Comparison of ENCODE assay signal across 12 cellular contexts in the genomic region with DNA sequence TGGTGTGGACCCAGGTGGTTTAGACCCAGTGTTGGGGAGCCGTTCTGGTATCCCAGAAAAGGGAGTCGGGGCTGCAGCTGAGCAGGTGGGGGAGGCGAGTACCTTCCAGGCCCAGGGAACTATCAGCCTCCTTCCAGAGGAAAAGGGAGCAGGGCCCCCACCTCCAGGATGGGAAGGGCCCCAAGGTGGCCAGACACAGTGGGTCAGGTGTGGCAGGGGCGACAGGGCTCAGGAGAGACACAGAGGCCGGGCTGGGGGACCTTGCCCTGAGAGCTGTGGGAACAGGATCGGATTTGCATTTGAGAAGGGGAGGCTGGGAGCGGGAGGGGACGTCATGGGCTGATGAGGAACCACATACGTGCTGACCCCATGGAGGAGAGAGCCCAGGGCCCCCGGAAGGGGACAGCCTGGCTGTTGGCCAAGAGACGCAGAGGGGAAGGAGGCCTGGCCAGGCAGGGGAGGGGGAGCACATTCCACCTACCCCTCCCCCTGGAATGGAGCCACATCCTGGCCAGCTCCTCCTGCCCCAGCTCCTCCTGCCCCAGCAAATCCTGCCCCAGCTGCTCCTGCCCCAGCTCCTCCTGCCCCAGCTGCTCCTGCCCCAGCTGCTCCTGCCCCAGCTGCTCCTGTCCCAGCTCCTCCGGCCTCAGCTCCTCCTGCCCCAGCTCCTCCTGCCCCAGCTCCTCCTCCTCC. TPM values are rescaled to one million over a fixed set of nuclear protein-coding genes. Genes with fewer than 3 reads are reported as not detected.
DNase-seq lines count a peak whose midpoint lies in the region; ATAC-seq and TF ChIP-seq lines count a peak whose summit lies in the region.
"Had no signal": no experiment of that assay in that cellular context is flagged by ENCODE, and none has a peak within 500 bp of the region (broad histone marks: within the 10 kb centered on the region; RNA-seq: fewer than 3 reads in every experiment).

No MANE protein-coding gene starts in this region.

- peaks cover 4% of the 10 kb centered on the region for H3K79me2 ChIP-seq in trophoblast cell (ENCODE audit: control insufficient read depth, insufficient read depth, low read length, poor library complexity)

- no peak overlapping the region for H3K9ac ChIP-seq in trophoblast cell (ENCODE audit: low read length)

- TF ChIP-seq CTCF in HEK293 (tag by site-specific recombination; IDR thresholded peaks at IDR 0.05) (no peak), fibroblast of pulmonary artery (IDR thresholded peaks at IDR 0.05; ENCODE audit: low read length, missing control alignments) (no peak)

- CTCF ChIA-PET in HEK293 (lab: Yijun Ruan, JAX): interaction anchor here (1.1 kb wide), 1 partner anchor 14 kb away, joined by 4 read pairs; no protein-coding TSS in a partner anchor

- H3K27me3 ChIP-seq in trophoblast cell (ENCODE audit: insufficient read depth, low read length): no peaks in the 10 kb centered on the region
- H3K27me3 ChIP-seq: dorsolateral prefrontal cortex, gastrocnemius medialis, testis had no signal

- H3K4me3 ChIP-seq in HEK293 (ENCODE audit: low read depth, low read length) (no peak overlapping the region), fibroblast of pulmonary artery (replicated peaks; ENCODE audit: low read depth, low read length) (no peak overlapping the region), trophoblast cell (ENCODE audit: low read depth, low read length) (no peak overlapping the region)
- H3K4me3 ChIP-seq: dorsolateral prefrontal cortex, gastrocnemius medialis, testis had no signal

- H3K23ac ChIP-seq in trophoblast cell (ENCODE audit: low read length): no peak overlapping the region

- H3K14ac ChIP-seq in trophoblast cell (ENCODE audit: low read length): no peak overlapping the region

- H3K9me3 ChIP-seq in HEK293 (ENCODE audit: control insufficient read depth, insufficient read depth, low read depth, low read length) (no peaks in the 10 kb centered on the region), trophoblast cell (ENCODE audit: insufficient read depth, low read depth, low read length) (peaks cover 3% of the 10 kb centered on the region)
- H3K9me3 ChIP-seq: gastrocnemius medialis, testis had no signal

- H2AFZ ChIP-seq in trophoblast cell (ENCODE audit: insufficient read depth, low read length, poor library complexity): peak overlapping the region; percentile 58

- no peaks in the 10 kb centered on the region for H3K36me3 ChIP-seq in HEK293 (ENCODE audit: control insufficient read depth in 2 of 2, insufficient read depth in 1 of 2, low read length in 2 of 2)
- H3K36me3 ChIP-seq in trophoblast cell (ENCODE audit: control insufficient read depth in 1 of 2, insufficient read depth in 2 of 2, low read length in 2 of 2): no peaks in the 10 kb centered on the region
- H3K36me3 ChIP-seq: gastrocnemius medialis had no signal

- H4K8ac ChIP-seq in trophoblast cell (ENCODE audit: low read depth, low read length): peak overlapping the region; percentile 56

- DNase-seq in NCI-H82 treated with DMSO at 0.1 percent for 48 hours (lab: John Stamatoyannopoulos, UW; ENCODE audit: unreplicated experiment) (peak; percentile 68), fibroblast of pulmonary artery (ENCODE audit: low read depth) (peak; percentile 60), trophoblast cell (no peak), T-helper 9 cell (no peak), NCI-H146 (lab: John Stamatoyannopoulos, UW) (no peak)
- DNase-seq: activated B cell treated with CpG ODN at 0.5 μM for 24 hours, gastrocnemius medialis, NCI-H510A treated with DMSO at 0.1 percent for 48 hours, testis had no signal

- peaks cover 9% of the 10 kb centered on the region for H3K79me1 ChIP-seq in trophoblast cell (ENCODE audit: low read length)

- H3K18ac ChIP-seq in trophoblast cell (ENCODE audit: low read length): no peak overlapping the region

- POLR2A ChIA-PET in HEK293 (lab: Yijun Ruan, JAX): interaction anchor here (0.6 to 2.3 kb wide), 2 partner anchors 9 to 11 kb away, joined by 4 to 11 read pairs; a partner anchor contains a TSS

- H3K27ac ChIP-seq in HEK293 (ENCODE audit: extremely low read depth, low read depth, low read length) (no peak overlapping the region), trophoblast cell (ENCODE audit: low read depth, low read length) (no peak overlapping the region)
- H3K27ac ChIP-seq: gastrocnemius medialis, testis had no signal

- no peak overlapping the region for H3K4ac ChIP-seq in trophoblast cell (ENCODE audit: low read depth, low read length)

- H3K4me1 ChIP-seq in HEK293 (ENCODE audit: control insufficient read depth, insufficient read depth, low read length): no peaks in the 10 kb centered on the region
- H3K4me1 ChIP-seq in trophoblast cell (ENCODE audit: control insufficient read depth in 1 of 2, insufficient read depth in 2 of 2, low read length in 2 of 2): peaks cover 10 to 22% of the 10 kb centered on the region in 2 experiments

- peak overlapping the region; percentile 82 for H4K91ac ChIP-seq in trophoblast cell (ENCODE audit: low read depth, low read length)

- peak overlapping the region; percentile 24 for H4K12ac ChIP-seq in trophoblast cell (ENCODE audit: low read depth, low read length)

- no peak overlapping the region for H3K4me2 ChIP-seq in trophoblast cell (ENCODE audit: low read length)

- H2BK12ac ChIP-seq in trophoblast cell (ENCODE audit: low read length): peak overlapping the region; percentile 48

- ATAC-seq in GM19324 (IDR thresholded peaks at IDR 0.05; ENCODE audit: low FRiP score, unreplicated experiment): no peak
- ATAC-seq: gastrocnemius medialis had no signal

- H2BK120ac ChIP-seq in trophoblast cell (ENCODE audit: insufficient read depth, low read length, poor library complexity): peak overlapping the region; percentile 0

- no peak overlapping the region for H2AK5ac ChIP-seq in trophoblast cell (ENCODE audit: low read length)

- WGBS in trophoblast cell (ENCODE audit: extremely low coverage, insufficient coverage, insufficient read length): no CpG with 5 or more reads among the region's 12 CpGs

- no peak overlapping the region for H2BK5ac ChIP-seq in trophoblast cell (ENCODE audit: low read depth, low read length, poor library complexity)

TF ChIP-seq in HEK293, 187 proteins besides CTCF, POLR2A, EP300 and RAD21 (continues in another document):
- peak; percentile 98 for TF ChIP-seq ZNF394 (tag by site-specific recombination; IDR thresholded peaks at IDR 0.05; ENCODE audit: borderline replicate concordance)
- TF ChIP-seq ZIC2 (tag by site-specific recombination; IDR thresholded peaks at IDR 0.05): peak; percentile 40
- TF ChIP-seq, protein P1, sequence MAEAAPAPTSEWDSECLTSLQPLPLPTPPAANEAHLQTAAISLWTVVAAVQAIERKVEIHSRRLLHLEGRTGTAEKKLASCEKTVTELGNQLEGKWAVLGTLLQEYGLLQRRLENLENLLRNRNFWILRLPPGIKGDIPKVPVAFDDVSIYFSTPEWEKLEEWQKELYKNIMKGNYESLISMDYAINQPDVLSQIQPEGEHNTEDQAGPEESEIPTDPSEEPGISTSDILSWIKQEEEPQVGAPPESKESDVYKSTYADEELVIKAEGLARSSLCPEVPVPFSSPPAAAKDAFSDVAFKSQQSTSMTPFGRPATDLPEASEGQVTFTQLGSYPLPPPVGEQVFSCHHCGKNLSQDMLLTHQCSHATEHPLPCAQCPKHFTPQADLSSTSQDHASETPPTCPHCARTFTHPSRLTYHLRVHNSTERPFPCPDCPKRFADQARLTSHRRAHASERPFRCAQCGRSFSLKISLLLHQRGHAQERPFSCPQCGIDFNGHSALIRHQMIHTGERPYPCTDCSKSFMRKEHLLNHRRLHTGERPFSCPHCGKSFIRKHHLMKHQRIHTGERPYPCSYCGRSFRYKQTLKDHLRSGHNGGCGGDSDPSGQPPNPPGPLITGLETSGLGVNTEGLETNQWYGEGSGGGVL (tag by site-specific recombination; IDR thresholded peaks at IDR 0.05): peak; percentile 60
- TF ChIP-seq ZNF76 (tag by site-specific recombination; IDR thresholded peaks at IDR 0.05; ENCODE audit: borderline replicate concordance, low read depth): no peak
- TF ChIP-seq ZNF175 (tag by site-specific recombination; IDR thresholded peaks at IDR 0.05): no peak
- TF ChIP-seq ZNF174 (tag by site-specific recombination; IDR thresholded peaks at IDR 0.05): no peak
- no peak for TF ChIP-seq ZNF2 (tag by site-specific recombination; IDR thresholded peaks at IDR 0.05)
- TF ChIP-seq, protein P2, sequence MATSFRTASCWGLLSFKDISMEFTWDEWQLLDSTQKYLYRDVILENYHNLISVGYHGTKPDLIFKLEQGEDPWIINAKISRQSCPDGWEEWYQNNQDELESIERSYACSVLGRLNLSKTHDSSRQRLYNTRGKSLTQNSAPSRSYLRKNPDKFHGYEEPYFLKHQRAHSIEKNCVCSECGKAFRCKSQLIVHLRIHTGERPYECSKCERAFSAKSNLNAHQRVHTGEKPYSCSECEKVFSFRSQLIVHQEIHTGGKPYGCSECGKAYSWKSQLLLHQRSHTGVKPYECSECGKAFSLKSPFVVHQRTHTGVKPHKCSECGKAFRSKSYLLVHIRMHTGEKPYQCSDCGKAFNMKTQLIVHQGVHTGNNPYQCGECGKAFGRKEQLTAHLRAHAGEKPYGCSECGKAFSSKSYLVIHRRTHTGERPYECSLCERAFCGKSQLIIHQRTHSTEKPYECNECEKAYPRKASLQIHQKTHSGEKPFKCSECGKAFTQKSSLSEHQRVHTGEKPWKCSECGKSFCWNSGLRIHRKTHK (tag by site-specific recombination; IDR thresholded peaks at IDR 0.05): no peak
- TF ChIP-seq, protein P3, sequence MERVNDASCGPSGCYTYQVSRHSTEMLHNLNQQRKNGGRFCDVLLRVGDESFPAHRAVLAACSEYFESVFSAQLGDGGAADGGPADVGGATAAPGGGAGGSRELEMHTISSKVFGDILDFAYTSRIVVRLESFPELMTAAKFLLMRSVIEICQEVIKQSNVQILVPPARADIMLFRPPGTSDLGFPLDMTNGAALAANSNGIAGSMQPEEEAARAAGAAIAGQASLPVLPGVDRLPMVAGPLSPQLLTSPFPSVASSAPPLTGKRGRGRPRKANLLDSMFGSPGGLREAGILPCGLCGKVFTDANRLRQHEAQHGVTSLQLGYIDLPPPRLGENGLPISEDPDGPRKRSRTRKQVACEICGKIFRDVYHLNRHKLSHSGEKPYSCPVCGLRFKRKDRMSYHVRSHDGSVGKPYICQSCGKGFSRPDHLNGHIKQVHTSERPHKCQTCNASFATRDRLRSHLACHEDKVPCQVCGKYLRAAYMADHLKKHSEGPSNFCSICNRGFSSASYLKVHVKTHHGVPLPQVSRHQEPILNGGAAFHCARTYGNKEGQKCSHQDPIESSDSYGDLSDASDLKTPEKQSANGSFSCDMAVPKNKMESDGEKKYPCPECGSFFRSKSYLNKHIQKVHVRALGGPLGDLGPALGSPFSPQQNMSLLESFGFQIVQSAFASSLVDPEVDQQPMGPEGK (tag by site-specific recombination; IDR thresholded peaks at IDR 0.05): no peak
- no peak for TF ChIP-seq ZNF670 (tag by site-specific recombination; IDR thresholded peaks at IDR 0.05; ENCODE audit: low read depth)
- TF ChIP-seq ZFP37 (tag by site-specific recombination; IDR thresholded peaks at IDR 0.05): no peak

RNA-seq across cellular contexts. Expression of a gene that starts 9.7 kb away (rescaled TPM):
- polyA plus RNA-seq in trophoblast cell (2013): 117 and 118 TPM in 2 replicates

Comparison
In these comparisons a context has a peak if more than half of its experiments do, and no peak if none do; other contexts are left out.
1. DNase-seq: peak in NCI-H82 treated with DMSO at 0.1 percent for 48 hours (single experiment) and fibroblast of pulmonary artery (single experiment); none in trophoblast cell (0 of 2), T-helper 9 cell (single experiment) and NCI-H146 (single experiment).